ENCODE assay signal across 7 cellular contexts in the genomic region with DNA sequence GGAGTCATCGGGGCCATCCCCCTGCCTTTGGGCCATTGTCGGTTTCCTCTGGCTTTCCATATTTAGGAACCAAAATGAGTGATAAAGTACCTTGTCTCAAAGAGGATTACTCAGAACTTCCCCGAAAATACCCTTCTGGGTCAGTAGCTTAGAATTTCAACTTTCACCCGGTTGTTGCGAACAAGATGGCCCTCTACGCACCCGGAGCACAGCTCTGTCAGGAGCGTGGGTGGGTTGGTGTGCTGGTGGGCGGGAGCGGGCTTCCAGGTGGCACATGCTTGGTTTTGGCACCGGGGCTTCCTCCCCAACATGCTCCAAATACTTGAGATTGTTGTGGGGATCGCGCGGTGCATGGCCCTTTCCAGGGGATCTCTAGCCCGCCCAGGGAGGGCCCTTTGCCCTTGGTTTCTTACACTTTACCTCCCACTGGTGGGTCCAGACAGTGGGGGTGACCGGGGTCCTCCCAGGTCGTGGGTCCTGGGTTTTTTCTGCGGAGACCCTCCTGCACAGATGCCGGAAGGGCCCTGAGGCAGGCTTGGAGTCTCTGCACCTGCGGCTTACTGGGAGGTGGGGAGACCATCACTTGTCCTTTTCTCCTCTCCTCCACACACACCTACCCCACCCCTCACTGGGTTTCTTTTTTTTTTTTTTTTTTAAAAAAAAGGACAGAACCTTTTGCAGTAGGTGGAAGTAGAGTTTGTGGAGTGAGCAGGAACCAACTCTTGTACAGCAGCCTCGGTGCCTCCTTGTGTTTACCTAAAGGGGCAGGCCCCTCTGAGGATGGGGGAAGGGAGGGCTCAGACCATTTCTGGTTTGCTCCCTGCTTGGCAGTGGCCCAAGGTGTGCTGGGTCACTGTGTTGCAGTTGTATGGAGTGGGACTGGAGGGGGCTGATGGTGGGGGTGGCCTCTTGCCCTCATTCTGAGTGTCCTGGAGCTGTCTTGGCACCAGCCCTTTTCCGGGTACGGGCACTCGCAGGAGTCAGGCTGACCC.
DNase-seq lines count a peak whose midpoint lies in the region; TF ChIP-seq lines count a peak whose summit lies in the region.

No MANE protein-coding gene starts in this region.

- TF ChIP-seq CTCF in GM12875 (IDR thresholded peaks at IDR 0.05; ENCODE audit: borderline replicate concordance, insufficient read depth, low read depth, low read length) (no peak), retinal pigment epithelial cell (conservative IDR thresholded peaks at IDR 0.05; ENCODE audit: low read depth, low read length) (no peak)

- H3K4me3 ChIP-seq in GM12875 (ENCODE audit: low read depth, low read length) (peak overlapping the region; percentile 79), retinal pigment epithelial cell (ENCODE audit: low read length) (peak overlapping the region; percentile 89)

- peak overlapping the region; percentile 100 for H3K27ac ChIP-seq in epithelial cell of prostate

- DNase-seq in NCI-H510A (lab: John Stamatoyannopoulos, UW): peak; percentile 46
- no peak for DNase-seq in epithelial cell of prostate (ENCODE audit: low read depth, low spot score)
- DNase-seq in retinal pigment epithelial cell (ENCODE audit: low read depth): no peak
- DNase-seq in DMS53 treated with DMSO at 0.1 percent for 48 hours (lab: John Stamatoyannopoulos, UW; ENCODE audit: unreplicated experiment): no peak
- DNase-seq in globus pallidus (ENCODE audit: low spot score): no peak
- DNase-seq in GDM1 (lab: John Stamatoyannopoulos, UW): no peak
